ENCODE assay signal across 14 cellular contexts in genomic region chr2:3483986-3484960, GRCh38.
"Had no signal": no experiment of that assay in that cellular context is flagged by ENCODE, and none has a peak within 500 bp of the region (broad histone marks: within the 10 kb centered on the region; RNA-seq: fewer than 3 reads in every experiment).

No MANE protein-coding gene starts in this region.

- H3K9me3 ChIP-seq: esophagus squamous epithelium, pancreas had no signal

- H3K4me3 Mint-ChIP-seq: activated T-cell treated with anti-CD3 and anti-CD28 coated beads, Interleukin-2, amount 50 U/mL, for 4 hours; nephron progenitor cell; T-helper 2 cell treated with Interferon-gamma antibody and Interleukin-4, amounts not matched to agents 5 μg/mL and 100 μg/mL, for 36 hours had no signal

- ATAC-seq: left lobe of liver had no signal

- H3K9me3 Mint-ChIP-seq: activated T-cell treated with anti-CD3 and anti-CD28 coated beads, Interleukin-2, amount 50 U/mL, for 4 hours; T-helper 2 cell treated with Interferon-gamma antibody and Interleukin-4, amounts not matched to agents 5 μg/mL and 100 μg/mL, for 36 hours had no signal

- H3K4me3 ChIP-seq: pancreas had no signal

- H3K27ac Mint-ChIP-seq: nephron progenitor cell; T-helper 2 cell treated with Interferon-gamma antibody and Interleukin-4, amounts not matched to agents 5 μg/mL and 100 μg/mL, for 36 hours had no signal

- H3K27ac ChIP-seq: esophagus squamous epithelium, pancreas had no signal

- H3K27me3 ChIP-seq: esophagus squamous epithelium, pancreas had no signal

- DNase-seq: activated gamma-delta T cell; activated T-cell treated with anti-CD3 and anti-CD28 coated beads, Interleukin-2, amount 50 U/mL, for 4 hours; esophagus squamous epithelium; glutamatergic neuron; mesenchymal stem cell; nephron progenitor cell; stimulated activated naive CD4-positive, alpha-beta T cell treated with Interleukin-2 at 50 U/mL for 16 hours; SW 1271 had no signal

- FAIRE-seq: bronchial epithelial cell, colon, islet of Langerhans, pancreas had no signal
